ENCODE assay signal across 8 cellular contexts in genomic region chr1:173476664-173477285, GRCh38.
DNase-seq lines count a peak whose midpoint lies in the region; ATAC-seq, FAIRE-seq and TF ChIP-seq lines count a peak whose summit lies in the region.

No MANE protein-coding gene starts in this region.

- no peak for FAIRE-seq in D721Med (lab: Jason Lieb, UNC)

- H3K9ac ChIP-seq in HUES6 (ENCODE audit: low read length) (peak overlapping the region; percentile 92), NT2/D1 (ENCODE audit: insufficient read length, low read depth) (peak overlapping the region; percentile 92)

- peak; percentile 68 for DNase-seq in D721Med (ENCODE audit: insufficient read length, low spot score)
- peak; percentile 95 for DNase-seq in NT2/D1 (ENCODE audit: low read depth, low spot score)
- peak; percentile 13 for DNase-seq in activated CD8-positive, alpha-beta memory T cell treated with anti-CD3 and anti-CD28 coated beads, Interleukin-2, amount 50 U/mL, for 24 hours (ENCODE audit: extremely low read depth)
- DNase-seq in epidermal melanocyte (ENCODE audit: insufficient read length, low spot score): peak; percentile 60
- DNase-seq in middle frontal gyrus (ENCODE audit: extremely low spot score, low spot score): peak; percentile 91
- DNase-seq in stimulated activated CD8-positive, alpha-beta memory T cell treated with anti-CD3 and anti-CD28 coated beads, Interleukin-2, amount 100 ng/mL, for 48 hours (ENCODE audit: low read depth in 2 of 2): peak; percentile 56 to 78

- H3K4me3 ChIP-seq in HUES6 (ENCODE audit: low read depth, low read length) (peak overlapping the region; percentile 99), NT2/D1 (ENCODE audit: insufficient read length, low read depth) (peak overlapping the region; percentile 87)

- H3K4me1 ChIP-seq in HUES6 (ENCODE audit: control insufficient read depth, insufficient read depth, low read length) (peaks cover 19% of the 10 kb centered on the region), NT2/D1 (ENCODE audit: insufficient read depth, insufficient read length) (peaks cover 2% of the 10 kb centered on the region)

- peak; percentile 15 for TF ChIP-seq CTCF in D721Med (IDR thresholded peaks at IDR 0.05; ENCODE audit: insufficient read depth, missing control alignments)

- H3K27me3 ChIP-seq in HUES6 (ENCODE audit: control insufficient read depth, insufficient read depth, low read length) (no peaks in the 10 kb centered on the region), NT2/D1 (ENCODE audit: insufficient read depth, insufficient read length) (no peaks in the 10 kb centered on the region)

- H3K36me3 ChIP-seq in HUES6 (ENCODE audit: control insufficient read depth, insufficient read depth, low read length) (peaks cover 44% of the 10 kb centered on the region), NT2/D1 (ENCODE audit: insufficient read depth, insufficient read length, low read length) (peaks cover 40% of the 10 kb centered on the region)

- peak; percentile 93 for ATAC-seq in GM21447 (IDR thresholded peaks at IDR 0.05; ENCODE audit: unreplicated experiment)

- peak overlapping the region; percentile 69; the same call in 1 of the 2 replicates for H3K27ac ChIP-seq in HUES6 (ENCODE audit: low read depth, low read length)

- peaks cover 8% of the 10 kb centered on the region for H3K9me3 ChIP-seq in HUES6 (ENCODE audit: control insufficient read depth, insufficient read depth, low read depth, low read length)
- H3K9me3 ChIP-seq in NT2/D1 (ENCODE audit: insufficient read depth, low read length): peaks cover 12% of the 10 kb centered on the region

Comparison
In these comparisons a context has a peak if more than half of its experiments do, and no peak if none do; other contexts are left out.
1. Peak in every context shown above with its lines: DNase-seq, ATAC-seq, H3K4me3 ChIP-seq and H3K27ac ChIP-seq.
2. DNase-seq: peak in every context shown above with its lines; median percentile 95 in NT2/D1; 91 in middle frontal gyrus; 68 in D721Med; 67 in stimulated activated CD8-positive, alpha-beta memory T cell treated with anti-CD3 and anti-CD28 coated beads, Interleukin-2, amount 100 ng/mL, for 48 hours; 60 in epidermal melanocyte; 13 in activated CD8-positive, alpha-beta memory T cell treated with anti-CD3 and anti-CD28 coated beads, Interleukin-2, amount 50 U/mL, for 24 hours.